In genomic region chr13:33106656-33107402, GRCh38 we compare ENCODE assay signal across 17 cellular contexts.
A peak's percentile ranks its signal among the peaks of the same experiment; 100 is the strongest.
DNase-seq lines count a peak whose midpoint lies in the region; ATAC-seq and TF ChIP-seq lines count a peak whose summit lies in the region.
"Had no signal": no experiment of that assay in that cellular context is flagged by ENCODE, and none has a peak within 500 bp of the region (broad histone marks: within the 10 kb centered on the region; RNA-seq: fewer than 3 reads in every experiment).

No MANE protein-coding gene starts in this region.

- no peaks in the 10 kb centered on the region for H3K27me3 ChIP-seq in cardiac muscle cell
- no peaks in the 10 kb centered on the region for H3K27me3 ChIP-seq in esophagus (ENCODE audit: control insufficient read depth in 1 of 2, insufficient read depth in 2 of 2, low read length in 2 of 2)
- no peaks in the 10 kb centered on the region for H3K27me3 ChIP-seq in transverse colon
- no peaks in the 10 kb centered on the region for H3K27me3 ChIP-seq in psoas muscle (ENCODE audit: insufficient read depth in 3 of 3, low read length in 2 of 3)
- H3K27me3 ChIP-seq: neural progenitor cell had no signal

- H3K9me3 Mint-ChIP-seq in MCF 10A (ENCODE audit: unreplicated experiment), result no peaks in the 10 kb centered on the region
- H3K9me3 Mint-ChIP-seq: CD4-positive, alpha-beta memory T cell; neural progenitor cell; T-helper 2 cell treated with Interferon-gamma antibody and Interleukin-4, amounts not matched to agents 5 μg/mL and 100 μg/mL, for 36 hours had no signal

- DNase-seq in cardiac muscle cell (ENCODE audit: low read depth in 1 of 2, low spot score in 1 of 2), result no peak
- DNase-seq in left cardiac atrium, result no peak
- no peak for DNase-seq in transverse colon
- DNase-seq in psoas muscle, result no peak
- DNase-seq in MCF 10A (ENCODE audit: unreplicated experiment), result no peak
- DNase-seq: activated T-cell treated with anti-CD3 and anti-CD28 coated beads, Interleukin-2, amount 50 U/mL, for 48 hours; NCI-H2029 treated with DMSO at 0.1 percent for 48 hours; NCI-H69; stimulated activated naive CD8-positive, alpha-beta T cell treated with anti-CD3 and anti-CD28 coated beads, Interleukin-15, Interleukin-2, amounts not matched to agents 100 U/mL and 50 U/mL, for 24 hours had no signal

- POLR2A ChIA-PET in MCF 10A (lab: Yijun Ruan, JAX), result no interaction called here

- CTCF ChIA-PET in MCF 10A (lab: Yijun Ruan, JAX), result no interaction called here

- H3K27me3 Mint-ChIP-seq in MCF 10A (ENCODE audit: insufficient read depth, unreplicated experiment), result no peaks in the 10 kb centered on the region

- H3K4me1 Mint-ChIP-seq in MCF 10A (ENCODE audit: insufficient read depth, unreplicated experiment), result no peaks in the 10 kb centered on the region
- H3K4me1 Mint-ChIP-seq: CD4-positive, alpha-beta memory T cell had no signal

- TF ChIP-seq EP300 in transverse colon (IDR thresholded peaks at IDR 0.05; ENCODE audit: low read depth), result no peak

- in situ Hi-C loops in transverse colon (cut with MboI; ENCODE audit: low pct_ligation_motif_present in 1 of 4, low pct_unique_long_range_greater_than_20kb in 1 of 4, low sequenced_read_pairs in 3 of 4), result loop anchor here in 1 of 4 donors (25.0 kb wide), 1 partner anchor 430 kb away; no protein-coding TSS in a partner anchor

- H3K4me3 ChIP-seq in cardiac muscle cell, result no peak overlapping the region
- H3K4me3 ChIP-seq in esophagus (ENCODE audit: low read depth in 1 of 2, low read length in 2 of 2), result no peak overlapping the region
- no peak overlapping the region for H3K4me3 ChIP-seq in transverse colon
- H3K4me3 ChIP-seq in psoas muscle, result no peak overlapping the region
- H3K4me3 ChIP-seq: lung, neural progenitor cell had no signal

- H3K4me1 ChIP-seq in cardiac muscle cell (ENCODE audit: low read depth) (peaks cover 6% of the 10 kb centered on the region), esophagus (ENCODE audit: control insufficient read depth in 2 of 2, insufficient read depth in 2 of 2, low read length in 1 of 2) (peaks cover 3 to 5% of the 10 kb centered on the region in 2 donors), transverse colon (peaks cover 17 to 38% (median 27%) of the 10 kb centered on the region in 4 donors), psoas muscle (no peaks in the 10 kb centered on the region)
- H3K4me1 ChIP-seq: neural progenitor cell had no signal

- TF ChIP-seq CTCF in cardiac muscle cell (IDR thresholded peaks at IDR 0.05; ENCODE audit: low read depth, low read length) (no peak), transverse colon (IDR thresholded peaks at IDR 0.05) (no peak), psoas muscle (IDR thresholded peaks at IDR 0.05) (no peak), MCF 10A (IDR thresholded peaks at IDR 0.05; ENCODE audit: unreplicated experiment) (no peak)

- intact Hi-C loops in left cardiac atrium (cut with DNase I) (no loop called here), transverse colon (cut with DNase I; ENCODE audit: low total_unique reads) (no loop called here), psoas muscle (cut with DNase I) (no loop called here), MCF 10A (cut with micrococcal nuclease) (no loop called here)

- no peak overlapping the region for H3K27ac Mint-ChIP-seq in MCF 10A (ENCODE audit: low read depth, unreplicated experiment)
- H3K27ac Mint-ChIP-seq: CD4-positive, alpha-beta memory T cell; neural progenitor cell; T-helper 2 cell treated with Interferon-gamma antibody and Interleukin-4, amounts not matched to agents 5 μg/mL and 100 μg/mL, for 36 hours had no signal

- no peak overlapping the region for H3K4me3 Mint-ChIP-seq in MCF 10A (ENCODE audit: unreplicated experiment)
- H3K4me3 Mint-ChIP-seq: CD4-positive, alpha-beta memory T cell; neural progenitor cell; T-helper 2 cell treated with Interferon-gamma antibody and Interleukin-4, amounts not matched to agents 5 μg/mL and 100 μg/mL, for 36 hours had no signal

- peaks cover 20% of the 10 kb centered on the region for H3K36me3 ChIP-seq in cardiac muscle cell
- H3K36me3 ChIP-seq in esophagus (ENCODE audit: control insufficient read depth in 2 of 2, insufficient read depth in 2 of 2, low read length in 1 of 2), result peaks cover 3 to 11% of the 10 kb centered on the region in 2 donors
- peaks cover 0 to 20% (median 8%) of the 10 kb centered on the region in 4 donors for H3K36me3 ChIP-seq in transverse colon
- peaks cover 0 to 66% of the 10 kb centered on the region in 2 donors for H3K36me3 ChIP-seq in psoas muscle (ENCODE audit: insufficient read depth in 1 of 2, low read depth in 1 of 2)
- H3K36me3 ChIP-seq: neural progenitor cell had no signal

- 70 to 73% methylated on average over 7 of the region's 7 CpGs for WGBS in esophagus, 2 donors
- WGBS in transverse colon (ENCODE audit: low coverage in 1 of 2), 2 donors, result 79 to 100% methylated on average over 1 to 7 of the region's 7 CpGs
- WGBS in psoas muscle, 3 donors, result 58 to 74% (median 62%) methylated on average over 7 of the region's 7 CpGs

- peaks cover 83% of the 10 kb centered on the region for H3K36me3 Mint-ChIP-seq in MCF 10A (ENCODE audit: insufficient read depth, unreplicated experiment)
- H3K36me3 Mint-ChIP-seq: CD4-positive, alpha-beta memory T cell had no signal

- no peak for ATAC-seq in left cardiac atrium
- peak; percentile 40 for ATAC-seq in HG02885 (IDR thresholded peaks at IDR 0.05; ENCODE audit: poor library complexity, unreplicated experiment)
- ATAC-seq in HG03354 (IDR thresholded peaks at IDR 0.05; ENCODE audit: poor library complexity, severe bottlenecking, unreplicated experiment), result no peak
- no peak for ATAC-seq in psoas muscle
- ATAC-seq: stimulated activated naive CD8-positive, alpha-beta T cell treated with anti-CD3 and anti-CD28 coated beads, Interleukin-15, Interleukin-2, amounts not matched to agents 100 U/mL and 50 U/mL, for 24 hours had no signal

- H3K27ac ChIP-seq in cardiac muscle cell (peak overlapping the region; percentile 53), esophagus (ENCODE audit: low read depth in 2 of 2, low read length in 1 of 2) (peak overlapping the region; percentile 15 to 43), transverse colon (peak overlapping the region; percentile 38 to 75 (median 72)), psoas muscle (no peak overlapping the region)
- H3K27ac ChIP-seq: 22Rv1, neural progenitor cell had no signal

- no TSS peak for BruUV-seq in MCF 10A (replicated peaks; lab: Mats Ljungman, UMichigan)

- no peaks in the 10 kb centered on the region for H3K9me3 ChIP-seq in cardiac muscle cell (ENCODE audit: low read depth)
- H3K9me3 ChIP-seq in esophagus (ENCODE audit: control insufficient read depth in 2 of 2, insufficient read depth in 1 of 2, low read depth in 1 of 2, low read length in 1 of 2), result no peaks in the 10 kb centered on the region
- H3K9me3 ChIP-seq in transverse colon, result no peaks in the 10 kb centered on the region
- H3K9me3 ChIP-seq in psoas muscle, result no peaks in the 10 kb centered on the region

- TF ChIP-seq POLR2A in transverse colon (IDR thresholded peaks at IDR 0.05), result no peak
